ENCODE assay signal across 16 cellular contexts in genomic region chr9:110543631-110544051, GRCh38. TPM values are rescaled to one million over a fixed set of nuclear protein-coding genes. Genes with fewer than 3 reads are reported as not detected.
A peak's percentile ranks its signal among the peaks of the same experiment; 100 is the strongest.
DNase-seq lines count a peak whose midpoint lies in the region; ATAC-seq, FAIRE-seq and TF ChIP-seq lines count a peak whose summit lies in the region.
"Had no signal": no experiment of that assay in that cellular context is flagged by ENCODE, and none has a peak within 500 bp of the region (broad histone marks: within the 10 kb centered on the region; RNA-seq: fewer than 3 reads in every experiment).

No MANE protein-coding gene starts in this region.

- no peak overlapping the region for H3K4me3 Mint-ChIP-seq in activated naive CD8-positive, alpha-beta T cell treated with anti-CD3 and anti-CD28 coated beads for 36 hours
- H3K4me3 Mint-ChIP-seq: activated naive CD8-positive, alpha-beta T cell treated with anti-CD3 and anti-CD28 coated beads, Interleukin-2, amount 50 U/mL, for 24 hours had no signal

- no peak overlapping the region for H3K56ac ChIP-seq in H1 (replicated peaks; ENCODE audit: insufficient read length, low read depth, low read length)

- H3K27me3 Mint-ChIP-seq in activated naive CD8-positive, alpha-beta T cell treated with anti-CD3 and anti-CD28 coated beads for 36 hours: no peaks in the 10 kb centered on the region

- H3K4me1 Mint-ChIP-seq in activated naive CD8-positive, alpha-beta T cell treated with anti-CD3 and anti-CD28 coated beads for 36 hours: no peaks in the 10 kb centered on the region
- H3K4me1 Mint-ChIP-seq: activated naive CD8-positive, alpha-beta T cell treated with anti-CD3 and anti-CD28 coated beads, Interleukin-2, amount 50 U/mL, for 24 hours had no signal

- peak overlapping the region; percentile 46 for H4K5ac ChIP-seq in H1 (ENCODE audit: insufficient read length, low read depth, low read length)

- no peak overlapping the region for H3K27ac Mint-ChIP-seq in activated naive CD8-positive, alpha-beta T cell treated with anti-CD3 and anti-CD28 coated beads for 36 hours
- H3K27ac Mint-ChIP-seq: activated naive CD8-positive, alpha-beta T cell treated with anti-CD3 and anti-CD28 coated beads, Interleukin-2, amount 50 U/mL, for 24 hours had no signal

- FAIRE-seq in H1 (lab: Jason Lieb, UNC): no peak
- FAIRE-seq: TTC549 had no signal

- H3K23me2 ChIP-seq in H1 (ENCODE audit: low read depth, low read length): no peaks in the 10 kb centered on the region; the same call in 1 of the 2 replicates

- H3K36me3 ChIP-seq in A673 (ENCODE audit: insufficient read depth, low read length, poor library complexity, severe bottlenecking): no peaks in the 10 kb centered on the region
- no peaks in the 10 kb centered on the region; a peak in 1 of 8 replicates for H3K36me3 ChIP-seq in H1 (ENCODE audit: control insufficient read depth in 2 of 4, insufficient read depth in 4 of 4, low read length in 3 of 4)
- peaks cover 0 to 25% of the 10 kb centered on the region in 2 experiments for H3K36me3 ChIP-seq in mesenchymal stem cell (ENCODE audit: control insufficient read depth in 1 of 2, insufficient read depth in 2 of 2, low read depth in 1 of 2, low read length in 2 of 2)

- H3K4me1 ChIP-seq in A673 (ENCODE audit: insufficient read depth, low read length, poor library complexity, severe bottlenecking) (peaks cover 22% of the 10 kb centered on the region), H1 (replicated peaks in 1 of 4; ENCODE audit: control insufficient read depth in 3 of 4, insufficient read depth in 4 of 4, low read length in 3 of 4) (peaks cover 0 to 5% (median 2%) of the 10 kb centered on the region in 4 experiments; a peak in 3 of 7 replicates), mesenchymal stem cell (ENCODE audit: control insufficient read depth, insufficient read depth, low read depth, low read length) (peaks cover 9% of the 10 kb centered on the region)

- H3K9me3 ChIP-seq in A673 (ENCODE audit: low read depth, low read length, poor library complexity, severe bottlenecking) (no peaks in the 10 kb centered on the region), H1 (ENCODE audit: insufficient read depth in 2 of 2, low read depth in 1 of 2, low read length in 1 of 2) (no peaks in the 10 kb centered on the region), mesenchymal stem cell (ENCODE audit: control insufficient read depth, low read length) (no peaks in the 10 kb centered on the region)
- H3K9me3 ChIP-seq: tibial nerve had no signal

- H2AK5ac ChIP-seq in H1 (ENCODE audit: low read depth, low read length) (no peak overlapping the region), mesenchymal stem cell (ENCODE audit: low read length, severe bottlenecking) (no peak overlapping the region)

- DNase-seq in A673 (ENCODE audit: low spot score): peak; percentile 63
- peak; percentile 43 for DNase-seq in NCI-H2171 (lab: John Stamatoyannopoulos, UW)
- peak in 1 of 2 experiments; percentile 47 for DNase-seq in H1 (ENCODE audit: low read depth in 1 of 2, low spot score in 2 of 2)
- DNase-seq in mesenchymal stem cell: peak; percentile 17
- DNase-seq in stimulated activated CD4-positive, alpha-beta T cell treated with anti-CD3 and anti-CD28 coated beads, Interleukin-15, amount 100 ng/mL, for 24 hours: no peak
- no peak for DNase-seq in activated naive CD8-positive, alpha-beta T cell treated with anti-CD3 and anti-CD28 coated beads for 36 hours
- DNase-seq: activated naive CD8-positive, alpha-beta T cell treated with anti-CD3 and anti-CD28 coated beads, Interleukin-2, amount 50 U/mL, for 24 hours; effector CD4-positive, alpha-beta T cell; midbrain; NCI-H2227 treated with DMSO at 0.1 percent for 48 hours had no signal

- H3K9ac ChIP-seq in H1 (replicated peaks in 1 of 4; ENCODE audit: extremely low read depth in 1 of 4, low read depth in 3 of 4, low read length in 3 of 4) (no peak overlapping the region), mesenchymal stem cell (ENCODE audit: low read length) (no peak overlapping the region)
- H3K9ac ChIP-seq: KMS-11 had no signal

- no peak for TF ChIP-seq RAD21 in H1 (IDR thresholded peaks at IDR 0.05 in 1 of 2, conservative IDR thresholded peaks at IDR 0.05 in 1 of 2; ENCODE audit: low read depth in 2 of 2, low read length in 2 of 2)

- H2BK12ac ChIP-seq in H1 (ENCODE audit: low read depth, low read length): no peak overlapping the region
- peak overlapping the region in 1 of 2 experiments; percentile 17 for H2BK12ac ChIP-seq in mesenchymal stem cell (ENCODE audit: low read length in 2 of 2)

- H3K79me1 ChIP-seq in H1 (ENCODE audit: low read depth, low read length) (no peaks in the 10 kb centered on the region), mesenchymal stem cell (replicated peaks; ENCODE audit: low read length, poor library complexity, severe bottlenecking) (no peaks in the 10 kb centered on the region)

- no peak overlapping the region for H2BK5ac ChIP-seq in H1 (ENCODE audit: low read depth, low read length)
- no peak overlapping the region for H2BK5ac ChIP-seq in mesenchymal stem cell (ENCODE audit: low read depth, low read length, poor library complexity, severe bottlenecking)

- H4K8ac ChIP-seq in H1 (ENCODE audit: extremely low read depth, insufficient read depth, low read length) (peak overlapping the region; percentile 76; the same call in 1 of the 2 replicates), mesenchymal stem cell (ENCODE audit: low read length) (peak overlapping the region; percentile 45)

- intact Hi-C loops in A673 (cut with micrococcal nuclease; ENCODE audit: unreplicated experiment): no loop called here

- 77% methylated on average over 2 of the region's 2 CpGs; no CpG with 5 or more reads in 1 of the 2 experiments for WGBS in H1 (ENCODE audit: extremely low coverage in 1 of 2, insufficient coverage in 1 of 2, insufficient read length in 1 of 2, insufficient replicate concordance in 2 of 2, low coverage in 1 of 2, low lambda C conversion rate in 2 of 2, missing lambda C conversion rate in 1 of 2), 2 experiments
- WGBS in mesenchymal stem cell: 49% methylated on average over 2 of the region's 2 CpGs

- peak overlapping the region; percentile 50 for H2BK120ac ChIP-seq in H1 (replicated peaks; ENCODE audit: low read depth, low read length)
- H2BK120ac ChIP-seq in mesenchymal stem cell (ENCODE audit: low read depth, low read length): no peak overlapping the region

- no peak overlapping the region for H3K4ac ChIP-seq in H1 (replicated peaks; ENCODE audit: insufficient read length, low read depth, low read length)
- peak overlapping the region; percentile 22 to 37 for H3K4ac ChIP-seq in mesenchymal stem cell (ENCODE audit: low read depth in 1 of 2, low read length in 2 of 2)

- no peaks in the 10 kb centered on the region for H3K36me3 Mint-ChIP-seq in activated naive CD8-positive, alpha-beta T cell treated with anti-CD3 and anti-CD28 coated beads for 36 hours

- no TSS peak for BruUV-seq in A673 (replicated peaks; lab: Mats Ljungman, UMichigan)

- H3K79me2 ChIP-seq in H1 (ENCODE audit: control insufficient read depth in 1 of 2, insufficient read depth in 2 of 2, low read length in 2 of 2): no peaks in the 10 kb centered on the region
- H3K79me2 ChIP-seq: hepatocyte had no signal

- CTCF ChIA-PET in A673 (lab: Charles Lee) (interaction anchor here (0.5 kb wide), 1 partner anchor 607 kb away, joined by 3 read pairs; no protein-coding TSS in a partner anchor), H1 (lab: Charles Lee; ENCODE audit: partially characterized antibody) (interaction anchor here (0.7 to 1.6 kb wide), 5 partner anchors 9 to 114 kb away, joined by 3 to 5 read pairs (median 3); no protein-coding TSS in a partner anchor)

- H3K27ac ChIP-seq in A673 (ENCODE audit: low read depth, low read length, poor library complexity, severe bottlenecking) (no peak overlapping the region), H1 (ENCODE audit: low read depth, low read length) (no peak overlapping the region), mesenchymal stem cell (ENCODE audit: low read length, poor library complexity, severe bottlenecking) (no peak overlapping the region)
- H3K27ac ChIP-seq: hepatocyte, KMS-11 had no signal

- H4K91ac ChIP-seq in H1 (replicated peaks; ENCODE audit: insufficient read length, low read length): no peak overlapping the region
- H4K91ac ChIP-seq in mesenchymal stem cell (ENCODE audit: low read length): peak overlapping the region; percentile 40

- H2BK20ac ChIP-seq in H1 (ENCODE audit: low read length): no peak overlapping the region

- H2AFZ ChIP-seq in H1 (ENCODE audit: low read length): peak overlapping the region; percentile 98
- no peak overlapping the region for H2AFZ ChIP-seq in mesenchymal stem cell (ENCODE audit: low read depth, low read length)
- H2AFZ ChIP-seq: hepatocyte had no signal

- H3K18ac ChIP-seq in H1 (ENCODE audit: extremely low read depth, low read length) (peak overlapping the region; percentile 38), mesenchymal stem cell (ENCODE audit: low read depth in 1 of 2, low read length in 2 of 2) (peak overlapping the region; percentile 47 to 84)

- H3K4me2 ChIP-seq in H1 (ENCODE audit: insufficient read depth in 1 of 2, low read depth in 2 of 2, low read length in 2 of 2) (no peak overlapping the region), mesenchymal stem cell (ENCODE audit: low read length, poor library complexity, severe bottlenecking) (no peak overlapping the region)
- H3K4me2 ChIP-seq: hepatocyte, KMS-11 had no signal

- no peaks in the 10 kb centered on the region for H4K20me1 ChIP-seq in H1 (replicated peaks in 1 of 2; ENCODE audit: control insufficient read depth in 1 of 2, insufficient read depth in 2 of 2, low read length in 2 of 2)

- H2BK15ac ChIP-seq in H1 (ENCODE audit: low read length): no peak overlapping the region
- peak overlapping the region; percentile 44 for H2BK15ac ChIP-seq in mesenchymal stem cell (ENCODE audit: low read depth, poor library complexity, severe bottlenecking)

- H3K4me3 ChIP-seq in A673 (ENCODE audit: low read depth, low read length, poor library complexity, severe bottlenecking): no peak overlapping the region
- no peak overlapping the region for H3K4me3 ChIP-seq in H1 (ENCODE audit: extremely low read depth in 1 of 4, insufficient read depth in 2 of 4, low read depth in 3 of 4, low read length in 4 of 4)
- no peak overlapping the region for H3K4me3 ChIP-seq in mesenchymal stem cell (ENCODE audit: insufficient read depth in 1 of 2, low read depth in 1 of 2, low read length in 2 of 2)
- H3K4me3 ChIP-seq: hepatocyte, tibial nerve had no signal

- TF ChIP-seq POLR2A in H1 (IDR thresholded peaks at IDR 0.05; ENCODE audit: control extremely low read depth in 1 of 2, low read depth in 2 of 2, low read length in 2 of 2): no peak

- H3K14ac ChIP-seq in H1 (ENCODE audit: insufficient read length) (no peak overlapping the region), mesenchymal stem cell (ENCODE audit: low read length in 2 of 2) (peak overlapping the region in 1 of 2 experiments; percentile 4)

- POLR2A ChIA-PET in A673 (lab: Charles Lee; ENCODE audit: low non-redundant PET) (no interaction called here), H1 (lab: Charles Lee; ENCODE audit: partially characterized antibody) (no interaction called here)

- no peak for TF ChIP-seq CTCF in A673 (conservative IDR thresholded peaks at IDR 0.05; ENCODE audit: low read depth, low read length)
- no peak for TF ChIP-seq CTCF in H1 (IDR thresholded peaks at IDR 0.05; ENCODE audit: control extremely low read depth in 1 of 3, insufficient read depth in 1 of 3, low read depth in 1 of 3, low read length in 3 of 3)

- H3K9me3 Mint-ChIP-seq in activated naive CD8-positive, alpha-beta T cell treated with anti-CD3 and anti-CD28 coated beads for 36 hours: no peaks in the 10 kb centered on the region
- H3K9me3 Mint-ChIP-seq: activated naive CD8-positive, alpha-beta T cell treated with anti-CD3 and anti-CD28 coated beads, Interleukin-2, amount 50 U/mL, for 24 hours had no signal

- H3K23ac ChIP-seq in H1 (ENCODE audit: insufficient read length) (no peak overlapping the region), mesenchymal stem cell (ENCODE audit: low read length in 2 of 2) (no peak overlapping the region)

- no peak for ATAC-seq in GM21390 (IDR thresholded peaks at IDR 0.05; ENCODE audit: unreplicated experiment)
- no peak for ATAC-seq in HG03159 (IDR thresholded peaks at IDR 0.05; ENCODE audit: unreplicated experiment)
- ATAC-seq: activated naive CD8-positive, alpha-beta T cell treated with anti-CD3 and anti-CD28 coated beads, Interleukin-2, amount 50 U/mL, for 24 hours had no signal

- no peak for TF ChIP-seq EP300 in H1 (IDR thresholded peaks at IDR 0.05; ENCODE audit: borderline replicate concordance in 1 of 2, low read depth in 2 of 2, low read length in 2 of 2)

- H3K27me3 ChIP-seq in A673 (replicated peaks; ENCODE audit: insufficient read depth, low read depth, low read length, poor library complexity) (no peaks in the 10 kb centered on the region), H1 (replicated peaks in 1 of 4; ENCODE audit: control insufficient read depth in 3 of 4, extremely low read depth in 1 of 4, insufficient read depth in 3 of 4, low read length in 3 of 4) (no peaks in the 10 kb centered on the region), mesenchymal stem cell (ENCODE audit: control insufficient read depth in 1 of 2, insufficient read depth in 1 of 2, low read length in 2 of 2) (no peaks in the 10 kb centered on the region)
- H3K27me3 ChIP-seq: hepatocyte, tibial nerve had no signal

RNA-seq across cellular contexts. Expression of gene SVEP1, which starts 35.9 kb away (rescaled TPM):
- 0.45 and 0.46 TPM in 2 replicates for total RNA-seq in A673 (2021)
- total RNA-seq in H1 (2021; fragmentation: NEBNext Ultra II Directional; extraction: Animal tissue kit (Norgen Biotek cat#: 25700)): 0.36 and 0.37 TPM in 2 replicates
- 0.11 and 0.19 TPM in 2 replicates for polyA plus RNA-seq in H1 (2011; rRNA removed)
- 0.17 TPM for polyA plus RNA-seq in H1 (2011; cell fraction: cytosol; rRNA removed)
- polyA plus RNA-seq in H1 (2011; cell fraction: nucleus; rRNA removed): 0.40 TPM
- 0.15 to 0.24 TPM (median 0.18 TPM) in 4 replicates for polyA plus RNA-seq in H1 (2012, experiment 1 of 2)
- polyA plus RNA-seq in H1 (2012, experiment 2 of 2): 0.03 TPM
- 0.28 TPM for polyA plus RNA-seq in H1 (2013, experiment 1 of 2)
- polyA plus RNA-seq in H1 (2013, experiment 2 of 2): 0.26 TPM
- 0.73 and 0.83 TPM in 2 replicates for polyA minus RNA-seq in H1 (2011; rRNA and poly(A)+ RNA removed)
- 0.37 TPM for polyA minus RNA-seq in H1 (2011; cell fraction: cytosol; rRNA and poly(A)+ RNA removed)
- 2.0 TPM for polyA minus RNA-seq in H1 (2011; cell fraction: nucleus; rRNA and poly(A)+ RNA removed)
- 17.6 TPM for polyA plus RNA-seq in mesenchymal stem cell (2013, experiment 1 of 2)
- polyA plus RNA-seq in mesenchymal stem cell (2013, experiment 2 of 2): 16.0 TPM
- not detected for total RNA-seq in activated naive CD8-positive, alpha-beta T cell treated with anti-CD3 and anti-CD28 coated beads for 36 hours

Comparison
In these comparisons a context has a peak if more than half of its experiments do, and no peak if none do; other contexts are left out.
1. DNase-seq: peak in A673 (single experiment), NCI-H2171 (single experiment) and mesenchymal stem cell (single experiment); none in stimulated activated CD4-positive, alpha-beta T cell treated with anti-CD3 and anti-CD28 coated beads, Interleukin-15, amount 100 ng/mL, for 24 hours (single experiment) and activated naive CD8-positive, alpha-beta T cell treated with anti-CD3 and anti-CD28 coated beads for 36 hours (single experiment).